Comparison of ENCODE assay signal across 29 cellular contexts in genomic region chrX:462853-463252, GRCh38.
"Had no signal": no experiment of that assay in that cellular context is flagged by ENCODE, and none has a peak within 500 bp of the region (broad histone marks: within the 10 kb centered on the region; RNA-seq: fewer than 3 reads in every experiment).

No MANE protein-coding gene starts in this region.

- H3K27me3 Mint-ChIP-seq: dendritic cell treated with granulocyte-macrophage colony-stimulating factor and Interleukin-4, amounts not matched to agents 40 ng/mL and 50 ng/mL, for 4 days; naive thymus-derived CD4-positive, alpha-beta T cell; progenitor cell of endocrine pancreas; stimulated activated naive CD8-positive, alpha-beta T cell treated with anti-CD3 and anti-CD28 coated beads, Interleukin-15, amount 100 ng/mL, for 72 hours had no signal

- H3K27ac ChIP-seq: colonic mucosa, epithelial cell of prostate, gastrocnemius medialis, neutrophil, parathyroid adenoma, right lobe of liver, suprapubic skin, transverse colon, upper lobe of right lung, uterus had no signal

- H3K27me3 ChIP-seq: colonic mucosa, neutrophil, right lobe of liver, suprapubic skin, transverse colon, upper lobe of right lung, uterus had no signal

- H3K9ac ChIP-seq: parathyroid adenoma had no signal

- H3K27ac Mint-ChIP-seq: dendritic cell treated with granulocyte-macrophage colony-stimulating factor and Interleukin-4, amounts not matched to agents 40 ng/mL and 50 ng/mL, for 4 days; endodermal cell; mesothelial cell of epicardium; naive thymus-derived CD4-positive, alpha-beta T cell; nephron; progenitor cell of endocrine pancreas; stimulated activated naive CD8-positive, alpha-beta T cell treated with anti-CD3 and anti-CD28 coated beads, Interleukin-15, amount 100 ng/mL, for 72 hours had no signal

- DNase-seq: colonic mucosa; effector CD8-positive, alpha-beta T cell; foreskin fibroblast; gastrocnemius medialis; head of caudate nucleus; mesenchymal stem cell; naive thymus-derived CD4-positive, alpha-beta T cell; right lobe of liver; small intestine; stimulated activated CD4-positive, alpha-beta T cell treated with anti-CD3 and anti-CD28 coated beads, Interleukin-12 subunit alpha, Interleukin-12 subunit beta, amount 100 ng/mL, for 4 hours; stimulated activated CD4-positive, alpha-beta T cell treated with anti-CD3 and anti-CD28 coated beads, Interleukin-1b, Interleukin-23, amount 100 ng/mL, for 48 hours; stimulated activated CD4-positive, alpha-beta T cell treated with anti-CD3 and anti-CD28 coated beads, Interleukin-4, amount 100 ng/mL, for 1 hour; stimulated activated CD8-positive, alpha-beta memory T cell treated with anti-CD3 and anti-CD28 coated beads, Interleukin-4, amount 100 ng/mL, for 48 hours; stimulated activated naive CD4-positive, alpha-beta T cell; stimulated activated naive CD8-positive, alpha-beta T cell treated with anti-CD3 and anti-CD28 coated beads, Interleukin-15, amount 100 ng/mL, for 72 hours; transverse colon; upper lobe of right lung; uterus had no signal

- ATAC-seq: esophagus mucosa; gastrocnemius medialis; left lobe of liver; naive thymus-derived CD4-positive, alpha-beta T cell; stimulated activated naive CD8-positive, alpha-beta T cell treated with anti-CD3 and anti-CD28 coated beads, Interleukin-15, amount 100 ng/mL, for 72 hours had no signal

- H3K4me3 ChIP-seq: colonic mucosa, gastrocnemius medialis, right lobe of liver, suprapubic skin, transverse colon, upper lobe of right lung, uterus had no signal

- H3K4me1 ChIP-seq: colonic mucosa, gastrocnemius medialis, parathyroid adenoma, right lobe of liver, suprapubic skin, transverse colon, upper lobe of right lung, uterus had no signal

- H2AFZ ChIP-seq: parathyroid adenoma had no signal

- H3K9me3 ChIP-seq: colonic mucosa, gastrocnemius medialis, neutrophil, right lobe of liver, suprapubic skin, transverse colon, upper lobe of right lung, uterus had no signal

- H3K4me3 Mint-ChIP-seq: dendritic cell treated with granulocyte-macrophage colony-stimulating factor and Interleukin-4, amounts not matched to agents 40 ng/mL and 50 ng/mL, for 4 days; endodermal cell; mesothelial cell of epicardium; naive thymus-derived CD4-positive, alpha-beta T cell; nephron; stimulated activated naive CD8-positive, alpha-beta T cell treated with anti-CD3 and anti-CD28 coated beads, Interleukin-15, amount 100 ng/mL, for 72 hours had no signal

- H3K4me1 Mint-ChIP-seq: endodermal cell; mesothelial cell of epicardium; naive thymus-derived CD4-positive, alpha-beta T cell; nephron; stimulated activated naive CD8-positive, alpha-beta T cell treated with anti-CD3 and anti-CD28 coated beads, Interleukin-15, amount 100 ng/mL, for 72 hours had no signal

- FAIRE-seq: small intestine had no signal

- H3K36me3 Mint-ChIP-seq: mesothelial cell of epicardium had no signal

- H3K36me3 ChIP-seq: colonic mucosa, gastrocnemius medialis, neutrophil, right lobe of liver, suprapubic skin, transverse colon, upper lobe of right lung, uterus had no signal

- H3K79me2 ChIP-seq: parathyroid adenoma had no signal
